ENCODE assay signal across 14 cellular contexts in genomic region chr1:23010734-23011449, GRCh38. TPM values are rescaled to one million over a fixed set of nuclear protein-coding genes. Genes with fewer than 3 reads are reported as not detected.
DNase-seq lines count a peak whose midpoint lies in the region; ATAC-seq and TF ChIP-seq lines count a peak whose summit lies in the region.
"Had no signal": no experiment of that assay in that cellular context is flagged by ENCODE, and none has a peak within 500 bp of the region (broad histone marks: within the 10 kb centered on the region; RNA-seq: fewer than 3 reads in every experiment).

No MANE protein-coding gene starts in this region.

- H3K27ac Mint-ChIP-seq in GM23338 = no peak overlapping the region
- no peak overlapping the region for H3K27ac Mint-ChIP-seq in activated CD4-positive, alpha-beta T cell treated with anti-CD3 and anti-CD28 coated beads, Interleukin-2, amount 10 ng/mL, durations not matched to agents 24 days and 14 days
- H3K27ac Mint-ChIP-seq: stimulated activated naive CD8-positive, alpha-beta T cell treated with anti-CD3 and anti-CD28 coated beads, Interleukin-15, amount 100 ng/mL, for 72 hours; T-helper 2 cell treated with Interferon-gamma antibody and Interleukin-4, amounts not matched to agents 5 μg/mL and 100 μg/mL, for 36 hours had no signal

- H3K27me3 ChIP-seq in GM23338 (ENCODE audit: insufficient read depth) = no peaks in the 10 kb centered on the region

- POLR2A ChIA-PET in OCI-LY7 (lab: Charles Lee) = interaction anchor here (0.6 to 0.7 kb wide), 4 partner anchors 37 to 951 kb away, joined by 3 to 7 read pairs (median 4); no protein-coding TSS in a partner anchor

- H3K9me2 ChIP-seq in GM23338 (ENCODE audit: insufficient read depth) = no peaks in the 10 kb centered on the region
- H3K9me2 ChIP-seq in OCI-LY7 (ENCODE audit: insufficient read depth, low read length) = no peaks in the 10 kb centered on the region

- DNase-seq in GM23338 (ENCODE audit: low spot score) = no peak
- DNase-seq in OCI-LY7 (ENCODE audit: low spot score) = peak; percentile 66
- DNase-seq in epithelial cell of esophagus (ENCODE audit: low read depth) = peak; percentile 99
- DNase-seq in pons (ENCODE audit: low spot score) = peak; percentile 12
- DNase-seq in stimulated activated CD4-positive, alpha-beta T cell treated with anti-CD3 and anti-CD28 coated beads, Interleukin-2, amount 100 ng/mL, for 48 hours = no peak
- no peak for DNase-seq in activated CD4-positive, alpha-beta T cell treated with anti-CD3 and anti-CD28 coated beads, Interleukin-2, amount 10 ng/mL, durations not matched to agents 24 days and 14 days
- DNase-seq: activated T-cell treated with anti-CD3 and anti-CD28 coated beads for 4 hours; hippocampal formation; stimulated activated CD4-positive, alpha-beta T cell treated with anti-CD3 and anti-CD28 coated beads, Interleukin-15, amount 100 ng/mL, for 24 hours; stimulated activated naive CD8-positive, alpha-beta T cell treated with anti-CD3 and anti-CD28 coated beads, Interleukin-15, amount 100 ng/mL, for 72 hours had no signal

- CTCF ChIA-PET in OCI-LY7 (lab: Charles Lee; ENCODE audit: unreplicated experiment) = no interaction called here

- no peaks in the 10 kb centered on the region for H3K9me3 ChIP-seq in OCI-LY7 (ENCODE audit: low read length)

- H2AFZ ChIP-seq in GM23338 (0 out of 2 replicates have a peak overlapping the region, but pooled peaks have one; percentile 32), OCI-LY7 (ENCODE audit: low read length) (peak overlapping the region; percentile 54)

- BruUV-seq in OCI-LY7 (replicated peaks; lab: Mats Ljungman, UMichigan) = no TSS peak

- ATAC-seq in GM23338 (no peak), GM19035 (IDR thresholded peaks at IDR 0.05; ENCODE audit: unreplicated experiment) (no peak), GM19452 (IDR thresholded peaks at IDR 0.05; ENCODE audit: unreplicated experiment) (no peak)
- ATAC-seq: stimulated activated naive CD8-positive, alpha-beta T cell treated with anti-CD3 and anti-CD28 coated beads, Interleukin-15, amount 100 ng/mL, for 72 hours had no signal

- H3K4me3 ChIP-seq in GM23338 (no peak overlapping the region), OCI-LY7 (ENCODE audit: low read depth, low read length, poor library complexity, severe bottlenecking) (no peak overlapping the region), epithelial cell of esophagus (ENCODE audit: low read length) (no peak overlapping the region)

- H3F3A ChIP-seq in GM23338 (replicated peaks; ENCODE audit: low read depth) = no peaks in the 10 kb centered on the region

- no peak overlapping the region for H3K4me3 Mint-ChIP-seq in GM23338
- H3K4me3 Mint-ChIP-seq in activated CD4-positive, alpha-beta T cell treated with anti-CD3 and anti-CD28 coated beads, Interleukin-2, amount 10 ng/mL, durations not matched to agents 24 days and 14 days = no peak overlapping the region
- H3K4me3 Mint-ChIP-seq: stimulated activated naive CD8-positive, alpha-beta T cell treated with anti-CD3 and anti-CD28 coated beads, Interleukin-15, amount 100 ng/mL, for 72 hours; T-helper 2 cell treated with Interferon-gamma antibody and Interleukin-4, amounts not matched to agents 5 μg/mL and 100 μg/mL, for 36 hours had no signal

- H4K20me1 ChIP-seq in GM23338 (replicated peaks; ENCODE audit: insufficient read depth) = no peaks in the 10 kb centered on the region; the same call in 1 of the 2 replicates
- no peaks in the 10 kb centered on the region for H4K20me1 ChIP-seq in OCI-LY7 (ENCODE audit: insufficient read depth, low read length)

- H3K27ac ChIP-seq in GM23338 (ENCODE audit: low read depth) (no peak overlapping the region), OCI-LY7 (ENCODE audit: low read depth, low read length, poor library complexity, severe bottlenecking) (peak overlapping the region; percentile 38)

- H3K36me3 ChIP-seq in GM23338 (ENCODE audit: insufficient read depth) (no peaks in the 10 kb centered on the region), OCI-LY7 (ENCODE audit: insufficient read depth, low read length) (no peaks in the 10 kb centered on the region)

- H3K4me1 ChIP-seq in GM23338 (ENCODE audit: insufficient read depth) (no peaks in the 10 kb centered on the region), OCI-LY7 (ENCODE audit: insufficient read depth, low read length, poor library complexity, severe bottlenecking) (peaks cover 31% of the 10 kb centered on the region)

- intact Hi-C loops in OCI-LY7 (cut with micrococcal nuclease; ENCODE audit: unreplicated experiment) = loop anchor here (10.0 kb wide), 1 partner anchor 556 kb away; the partner anchor contains the start of gene ZBTB40
- intact Hi-C loops in activated CD4-positive, alpha-beta T cell treated with anti-CD3 and anti-CD28 coated beads, Interleukin-2, amount 10 ng/mL, durations not matched to agents 24 days and 14 days (cut with micrococcal nuclease) = no loop called here

- H3K36me3 Mint-ChIP-seq in GM23338 (ENCODE audit: low read depth) = no peaks in the 10 kb centered on the region
- no peaks in the 10 kb centered on the region for H3K36me3 Mint-ChIP-seq in activated CD4-positive, alpha-beta T cell treated with anti-CD3 and anti-CD28 coated beads, Interleukin-2, amount 10 ng/mL, durations not matched to agents 24 days and 14 days (ENCODE audit: low read depth)

- H3K79me2 ChIP-seq in GM23338 (replicated peaks; ENCODE audit: insufficient read depth) (no peaks in the 10 kb centered on the region), OCI-LY7 (ENCODE audit: insufficient read depth, low read depth, low read length) (no peaks in the 10 kb centered on the region)

- H3K4me2 ChIP-seq in GM23338 (no peak overlapping the region), OCI-LY7 (ENCODE audit: low read length) (peak overlapping the region; percentile 13)

- TF ChIP-seq CTCF in GM23338 (conservative IDR thresholded peaks at IDR 0.05; ENCODE audit: low read depth in 2 of 2) (no peak), OCI-LY7 (conservative IDR thresholded peaks at IDR 0.05; ENCODE audit: low read length) (no peak), epithelial cell of esophagus (IDR thresholded peaks at IDR 0.05; ENCODE audit: insufficient read depth, low read depth, low read length, missing control alignments) (no peak)

- no peaks in the 10 kb centered on the region for H3K27me3 Mint-ChIP-seq in GM23338 (ENCODE audit: insufficient read depth, low read depth, poor library complexity)
- H3K27me3 Mint-ChIP-seq in activated CD4-positive, alpha-beta T cell treated with anti-CD3 and anti-CD28 coated beads, Interleukin-2, amount 10 ng/mL, durations not matched to agents 24 days and 14 days = peaks cover 5% of the 10 kb centered on the region
- H3K27me3 Mint-ChIP-seq: stimulated activated naive CD8-positive, alpha-beta T cell treated with anti-CD3 and anti-CD28 coated beads, Interleukin-15, amount 100 ng/mL, for 72 hours had no signal

- H3K4me1 Mint-ChIP-seq in GM23338 = peaks cover 9% of the 10 kb centered on the region; the same call in 2 of the 3 replicates
- no peaks in the 10 kb centered on the region for H3K4me1 Mint-ChIP-seq in activated CD4-positive, alpha-beta T cell treated with anti-CD3 and anti-CD28 coated beads, Interleukin-2, amount 10 ng/mL, durations not matched to agents 24 days and 14 days
- H3K4me1 Mint-ChIP-seq: stimulated activated naive CD8-positive, alpha-beta T cell treated with anti-CD3 and anti-CD28 coated beads, Interleukin-15, amount 100 ng/mL, for 72 hours had no signal

- H3K9me3 Mint-ChIP-seq in GM23338 = no peaks in the 10 kb centered on the region
- H3K9me3 Mint-ChIP-seq in activated CD4-positive, alpha-beta T cell treated with anti-CD3 and anti-CD28 coated beads, Interleukin-2, amount 10 ng/mL, durations not matched to agents 24 days and 14 days = no peaks in the 10 kb centered on the region
- H3K9me3 Mint-ChIP-seq: stimulated activated naive CD8-positive, alpha-beta T cell treated with anti-CD3 and anti-CD28 coated beads, Interleukin-15, amount 100 ng/mL, for 72 hours; T-helper 2 cell treated with Interferon-gamma antibody and Interleukin-4, amounts not matched to agents 5 μg/mL and 100 μg/mL, for 36 hours had no signal

TF ChIP-seq in GM23338, 12 proteins besides CTCF, POLR2A, EP300 and RAD21 (continues in another document):
- no peak for TF ChIP-seq STAT1 (IDR thresholded peaks at IDR 0.05; ENCODE audit: unreplicated experiment)
- no peak for TF ChIP-seq POLR2AphosphoS5 (IDR thresholded peaks at IDR 0.05; ENCODE audit: low read depth)
- no peak for TF ChIP-seq JUNB (IDR thresholded peaks at IDR 0.05; ENCODE audit: unreplicated experiment)
- TF ChIP-seq ZNF331 (CRISPR knock-in tag; IDR thresholded peaks at IDR 0.05; ENCODE audit: low read depth) = no peak
- TF ChIP-seq CREB1 (CRISPR knock-in tag; IDR thresholded peaks at IDR 0.05; ENCODE audit: low read depth) = no peak
- TF ChIP-seq ETS1 (IDR thresholded peaks at IDR 0.05) = no peak

RNA-seq across cellular contexts. Expression of gene TEX46, which starts 4.8 kb away (rescaled TPM):
- not detected in 2 replicates for total RNA-seq in GM23338 (2014; rRNA removed; shearing (Covaris generic))
- polyA plus RNA-seq in GM23338 (2016; fragmentation: Nextera tagmentation; extraction: Ambion mirVana) = 0.66 TPM in 1 of 2 replicates, not detected in the other
- total RNA-seq in OCI-LY7 (2014; rRNA removed; shearing (Covaris generic)) = 0.60 TPM in 1 of 2 replicates, not detected in the other
- not detected in 2 replicates for total RNA-seq in OCI-LY7 (2022)
- not detected in 2 replicates for total RNA-seq in activated CD4-positive, alpha-beta T cell treated with anti-CD3 and anti-CD28 coated beads, Interleukin-2, amount 10 ng/mL, durations not matched to agents 24 days and 14 days
- total RNA-seq: cardiac septum had no signal

RNA-seq across cellular contexts. Expression of gene KDM1A, which starts 8.4 kb away (rescaled TPM):
- 252 and 253 TPM in 2 replicates for total RNA-seq in GM23338 (2014; rRNA removed; shearing (Covaris generic))
- polyA plus RNA-seq in GM23338 (2016; fragmentation: Nextera tagmentation; extraction: Ambion mirVana) = 76.9 and 86.4 TPM in 2 replicates
- total RNA-seq in OCI-LY7 (2014; rRNA removed; shearing (Covaris generic)) = 95.5 and 107 TPM in 2 replicates
- total RNA-seq in OCI-LY7 (2022) = 88.8 and 99.1 TPM in 2 replicates
- total RNA-seq in activated CD4-positive, alpha-beta T cell treated with anti-CD3 and anti-CD28 coated beads, Interleukin-2, amount 10 ng/mL, durations not matched to agents 24 days and 14 days = 86.6 and 91.2 TPM in 2 replicates

RNA-seq across cellular contexts. Expression of gene LACTBL1, which starts 38.2 kb away (rescaled TPM):
- total RNA-seq in GM23338 (2014; rRNA removed; shearing (Covaris generic)) = not detected in 2 replicates
- polyA plus RNA-seq in GM23338 (2016; fragmentation: Nextera tagmentation; extraction: Ambion mirVana) = not detected in 2 replicates
- total RNA-seq in OCI-LY7 (2014; rRNA removed; shearing (Covaris generic)) = not detected in 2 replicates
- total RNA-seq in OCI-LY7 (2022) = not detected in 2 replicates
- total RNA-seq in activated CD4-positive, alpha-beta T cell treated with anti-CD3 and anti-CD28 coated beads, Interleukin-2, amount 10 ng/mL, durations not matched to agents 24 days and 14 days = not detected in 2 replicates
- total RNA-seq: cardiac septum had no signal

Comparison
In these comparisons a context has a peak if more than half of its experiments do, and no peak if none do; other contexts are left out.
1. DNase-seq: peak in OCI-LY7 (single experiment), epithelial cell of esophagus (single experiment) and pons (single experiment); none in GM23338 (single experiment), stimulated activated CD4-positive, alpha-beta T cell treated with anti-CD3 and anti-CD28 coated beads, Interleukin-2, amount 100 ng/mL, for 48 hours (0 of 2) and activated CD4-positive, alpha-beta T cell treated with anti-CD3 and anti-CD28 coated beads, Interleukin-2, amount 10 ng/mL, durations not matched to agents 24 days and 14 days (single experiment).